ENCODE assay signal across 10 cellular contexts in the genomic region with DNA sequence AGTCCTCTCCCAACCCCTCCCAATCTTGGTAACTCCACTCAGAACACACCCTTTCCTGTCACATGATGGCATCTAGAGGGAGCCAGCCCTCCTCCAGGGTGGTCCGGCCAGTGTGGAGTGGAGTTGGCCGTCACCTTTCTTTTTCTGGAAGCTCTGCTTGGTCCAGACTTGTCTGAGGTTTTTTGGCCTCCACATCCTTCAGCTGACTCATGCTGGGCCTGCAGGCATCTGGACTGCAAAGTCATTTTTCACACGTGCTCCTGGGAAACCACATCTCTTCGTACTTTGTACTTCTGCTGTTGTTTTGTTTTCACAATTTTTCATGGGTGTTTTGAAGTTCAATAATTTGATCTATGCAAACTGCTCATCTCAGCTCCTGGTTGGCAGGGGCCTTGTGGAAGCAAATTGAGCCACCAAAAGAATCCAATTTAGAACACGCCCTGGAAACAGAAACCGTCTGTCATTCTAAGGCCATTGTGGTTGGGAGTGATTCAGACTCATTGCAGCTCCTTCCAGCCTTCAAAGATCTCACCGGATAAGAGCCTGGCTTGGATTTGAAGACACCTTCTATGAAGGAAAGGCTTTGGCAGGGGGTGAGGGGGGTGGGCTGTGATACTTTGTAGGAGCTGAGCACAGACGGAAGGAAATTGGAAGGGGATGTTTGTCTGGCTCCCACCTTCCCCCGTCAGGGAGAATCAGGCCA. TPM values are rescaled to one million over a fixed set of nuclear protein-coding genes. Genes with fewer than 3 reads are reported as not detected.
DNase-seq lines count a peak whose midpoint lies in the region; ATAC-seq and TF ChIP-seq lines count a peak whose summit lies in the region.
"Had no signal": no experiment of that assay in that cellular context is flagged by ENCODE, and none has a peak within 500 bp of the region (broad histone marks: within the 10 kb centered on the region; RNA-seq: fewer than 3 reads in every experiment).

No MANE protein-coding gene starts in this region.

- no peak overlapping the region for H3K4me3 ChIP-seq in CD8-positive, alpha-beta T cell (ENCODE audit: low read depth, low read length)
- no peak overlapping the region for H3K4me3 ChIP-seq in choroid plexus epithelial cell (ENCODE audit: low read depth, low read length)

- CTCF ChIA-PET in CD8-positive, alpha-beta T cell (lab: Charles Lee): no interaction called here

- H3K27me3 ChIP-seq in CD8-positive, alpha-beta T cell (ENCODE audit: insufficient read depth, low read length): no peaks in the 10 kb centered on the region

- H3K4me1 ChIP-seq in CD8-positive, alpha-beta T cell (ENCODE audit: insufficient read depth, low read length): no peaks in the 10 kb centered on the region

- H3K36me3 Mint-ChIP-seq in CD8-positive, alpha-beta T cell: no peaks in the 10 kb centered on the region

- no peaks in the 10 kb centered on the region for H3K36me3 ChIP-seq in CD8-positive, alpha-beta T cell (ENCODE audit: insufficient read depth, low read length)

- intact Hi-C loops in CD8-positive, alpha-beta T cell (cut with DNase I, micrococcal nuclease): no loop called here

- H3K9me3 ChIP-seq in CD8-positive, alpha-beta T cell (ENCODE audit: low read length): no peaks in the 10 kb centered on the region

- ATAC-seq in CD8-positive, alpha-beta T cell: peak; percentile 20
- ATAC-seq in HG02610 (IDR thresholded peaks at IDR 0.05; ENCODE audit: unreplicated experiment) (no peak), GM19455 (IDR thresholded peaks at IDR 0.05; ENCODE audit: unreplicated experiment) (no peak), GM19035 (IDR thresholded peaks at IDR 0.05; ENCODE audit: unreplicated experiment) (no peak)

- no peak overlapping the region for H3K27ac ChIP-seq in CD8-positive, alpha-beta T cell (ENCODE audit: low read depth, low read length)
- H3K27ac ChIP-seq: VCaP had no signal

- POLR2A ChIA-PET in CD8-positive, alpha-beta T cell (lab: Charles Lee): interaction anchor here (0.6 kb wide), 1 partner anchor 400 kb away, joined by 3 read pairs; no protein-coding TSS in a partner anchor

- no peaks in the 10 kb centered on the region for H3K27me3 Mint-ChIP-seq in CD8-positive, alpha-beta T cell (ENCODE audit: low read depth)
- H3K27me3 Mint-ChIP-seq: naive B cell had no signal

- H3K4me3 Mint-ChIP-seq in CD8-positive, alpha-beta T cell: no peak overlapping the region
- H3K4me3 Mint-ChIP-seq: naive B cell had no signal

- H3K4me1 Mint-ChIP-seq in CD8-positive, alpha-beta T cell (ENCODE audit: low read depth): peaks cover 10% of the 10 kb centered on the region

- H3K27ac Mint-ChIP-seq in CD8-positive, alpha-beta T cell: no peak overlapping the region

- H3K9me3 Mint-ChIP-seq in CD8-positive, alpha-beta T cell: no peaks in the 10 kb centered on the region

- TF ChIP-seq CTCF in CD8-positive, alpha-beta T cell (IDR thresholded peaks at IDR 0.05): no peak
- no peak for TF ChIP-seq CTCF in choroid plexus epithelial cell (conservative IDR thresholded peaks at IDR 0.05; ENCODE audit: low read depth, low read length)

- no peak for DNase-seq in CD8-positive, alpha-beta T cell
- DNase-seq in NCI-H226: peak; percentile 93
- DNase-seq in choroid plexus epithelial cell (ENCODE audit: low read depth): peak; percentile 98
- DNase-seq in myocyte (ENCODE audit: low read depth): peak; percentile 96
- DNase-seq in NCI-H774 (lab: John Stamatoyannopoulos, UW): no peak
- DNase-seq: naive B cell had no signal

RNA-seq across cellular contexts. Expression of a gene that starts 42.4 kb away (rescaled TPM):
- 10 to 100 TPM; 14.9 to 18.7 TPM for total RNA-seq in CD8-positive, alpha-beta T cell
- 31.8 and 42.9 TPM in 2 replicates for total RNA-seq in myocyte
- 11.2 TPM for polyA plus RNA-seq in myocyte (2012)

Comparison
In these comparisons a context has a peak if more than half of its experiments do, and no peak if none do; other contexts are left out.
1. DNase-seq: peak in NCI-H226 (single experiment), choroid plexus epithelial cell (single experiment) and myocyte (single experiment); none in CD8-positive, alpha-beta T cell (0 of 7) and NCI-H774 (single experiment).